Comparison of ENCODE assay signal across 22 cellular contexts in genomic region chr2:144096531-144096930, GRCh38.
"Had no signal": no experiment of that assay in that cellular context is flagged by ENCODE, and none has a peak within 500 bp of the region (broad histone marks: within the 10 kb centered on the region; RNA-seq: fewer than 3 reads in every experiment).

No MANE protein-coding gene starts in this region.

- H3K27ac ChIP-seq: adrenal gland, right atrium auricular region, tibial artery, uterus had no signal

- DNase-seq: activated CD4-positive, alpha-beta memory T cell treated with anti-CD3 and anti-CD28 coated beads for 36 hours; activated CD4-positive, alpha-beta T cell treated with anti-CD3 and anti-CD28 coated beads for 36 hours; activated gamma-delta T cell treated with Interleukin-2 at 50 U/mL for 16 hours; activated T-cell treated with anti-CD3 and anti-CD28 coated beads for 4 hours; adrenal gland; cerebellar nuclear complex; cortex of kidney; erythroblast; mucosa of descending colon; naive B cell; stimulated activated CD4-positive, alpha-beta T cell treated with anti-CD3 and anti-CD28 coated beads, Interleukin-2, amount 100 ng/mL, for 24 hours; stimulated activated naive CD8-positive, alpha-beta T cell treated with anti-CD3 and anti-CD28 coated beads, Interleukin-15, Interleukin-2, amounts not matched to agents 100 U/mL and 50 U/mL, for 24 hours; substantia nigra; tibial artery; uterus had no signal

- ATAC-seq: activated CD4-positive, alpha-beta T cell treated with anti-CD3 and anti-CD28 coated beads for 36 hours; activated naive CD4-positive, alpha-beta T cell treated with anti-CD3 and anti-CD28 coated beads, Interleukin-2, amount 50 U/mL, for 72 hours; mucosa of descending colon; stimulated activated naive CD8-positive, alpha-beta T cell treated with anti-CD3 and anti-CD28 coated beads, Interleukin-15, Interleukin-2, amounts not matched to agents 100 U/mL and 50 U/mL, for 24 hours; WTC11 had no signal

- H3K4me1 Mint-ChIP-seq: neural crest cell had no signal

- H3K4me3 ChIP-seq: adrenal gland, mucosa of descending colon, right atrium auricular region, tibial artery, uterus had no signal

- H3K4me1 ChIP-seq: adrenal gland, right atrium auricular region, tibial artery, uterus had no signal

- H3K27ac Mint-ChIP-seq: activated CD4-positive, alpha-beta memory T cell treated with anti-CD3 and anti-CD28 coated beads for 36 hours; activated CD4-positive, alpha-beta T cell treated with anti-CD3 and anti-CD28 coated beads for 36 hours; activated naive CD4-positive, alpha-beta T cell treated with anti-CD3 and anti-CD28 coated beads, Interleukin-2, amount 50 U/mL, for 72 hours; activated T-helper 1 cell treated with anti-CD3 and anti-CD28 coated beads, Interleukin-12 subunit alpha, Interleukin-12 subunit beta, Interleukin-2, Interleukin-4 antibody, amounts not matched to agents 30 ng/mL and 10 ng/mL and 1 ng/mL, durations not matched to agents 14 hours and 24 hours and 36 hours; memory B cell; progenitor cell of endocrine pancreas; WTC11 had no signal

- H3K36me3 ChIP-seq: adrenal gland, right atrium auricular region, tibial artery, uterus had no signal

- H3K9me3 ChIP-seq: adrenal gland, mucosa of descending colon, right atrium auricular region, uterus had no signal

- H3K27me3 ChIP-seq: adrenal gland, right atrium auricular region, tibial artery, uterus had no signal

- H3K27me3 Mint-ChIP-seq: activated CD4-positive, alpha-beta memory T cell treated with anti-CD3 and anti-CD28 coated beads for 36 hours; activated CD4-positive, alpha-beta T cell treated with anti-CD3 and anti-CD28 coated beads for 36 hours; memory B cell; naive B cell; progenitor cell of endocrine pancreas had no signal

- H3K4me3 Mint-ChIP-seq: activated CD4-positive, alpha-beta memory T cell treated with anti-CD3 and anti-CD28 coated beads for 36 hours; activated CD4-positive, alpha-beta T cell treated with anti-CD3 and anti-CD28 coated beads for 36 hours; activated T-helper 1 cell treated with anti-CD3 and anti-CD28 coated beads, Interleukin-12 subunit alpha, Interleukin-12 subunit beta, Interleukin-2, Interleukin-4 antibody, amounts not matched to agents 30 ng/mL and 10 ng/mL and 1 ng/mL, durations not matched to agents 14 hours and 24 hours and 36 hours; memory B cell; naive B cell; neural crest cell; WTC11 had no signal
